In genomic region chr5:179875741-179876667, GRCh38 we compare ENCODE assay signal across 1 cellular context.
TF ChIP-seq lines count a peak whose summit lies in the region.

No MANE protein-coding gene starts in this region.

TF ChIP-seq in HepG2, 621 proteins besides CTCF, POLR2A, EP300 and RAD21:
- TF ChIP-seq NCOA1 (CRISPR knock-in tag; IDR thresholded peaks at IDR 0.05), result no peak
- TF ChIP-seq ZNF432 (CRISPR knock-in tag; IDR thresholded peaks at IDR 0.05; ENCODE audit: borderline replicate concordance), result no peak
- TF ChIP-seq KDM5A (IDR thresholded peaks at IDR 0.05; ENCODE audit: borderline replicate concordance, low read length), result no peak
- no peak for TF ChIP-seq ZNF431 (CRISPR knock-in tag; IDR thresholded peaks at IDR 0.05; ENCODE audit: borderline replicate concordance, low read depth)
- TF ChIP-seq ZSCAN30 (CRISPR knock-in tag; IDR thresholded peaks at IDR 0.05), result no peak
- no peak for TF ChIP-seq HOXA9 (CRISPR knock-in tag; IDR thresholded peaks at IDR 0.05; ENCODE audit: borderline replicate concordance)
- no peak for TF ChIP-seq SP1 (IDR thresholded peaks at IDR 0.05)
- no peak for TF ChIP-seq SP1 (CRISPR knock-in tag; IDR thresholded peaks at IDR 0.05)
- no peak for TF ChIP-seq JDP2 (CRISPR knock-in tag; IDR thresholded peaks at IDR 0.05; ENCODE audit: borderline replicate concordance)
- TF ChIP-seq SMARCC2 (IDR thresholded peaks at IDR 0.05), result no peak
- TF ChIP-seq KMT2B (CRISPR knock-in tag; IDR thresholded peaks at IDR 0.05), result no peak
- no peak for TF ChIP-seq NFIC (IDR thresholded peaks at IDR 0.05; ENCODE audit: low read length)
- TF ChIP-seq, protein P1, sequence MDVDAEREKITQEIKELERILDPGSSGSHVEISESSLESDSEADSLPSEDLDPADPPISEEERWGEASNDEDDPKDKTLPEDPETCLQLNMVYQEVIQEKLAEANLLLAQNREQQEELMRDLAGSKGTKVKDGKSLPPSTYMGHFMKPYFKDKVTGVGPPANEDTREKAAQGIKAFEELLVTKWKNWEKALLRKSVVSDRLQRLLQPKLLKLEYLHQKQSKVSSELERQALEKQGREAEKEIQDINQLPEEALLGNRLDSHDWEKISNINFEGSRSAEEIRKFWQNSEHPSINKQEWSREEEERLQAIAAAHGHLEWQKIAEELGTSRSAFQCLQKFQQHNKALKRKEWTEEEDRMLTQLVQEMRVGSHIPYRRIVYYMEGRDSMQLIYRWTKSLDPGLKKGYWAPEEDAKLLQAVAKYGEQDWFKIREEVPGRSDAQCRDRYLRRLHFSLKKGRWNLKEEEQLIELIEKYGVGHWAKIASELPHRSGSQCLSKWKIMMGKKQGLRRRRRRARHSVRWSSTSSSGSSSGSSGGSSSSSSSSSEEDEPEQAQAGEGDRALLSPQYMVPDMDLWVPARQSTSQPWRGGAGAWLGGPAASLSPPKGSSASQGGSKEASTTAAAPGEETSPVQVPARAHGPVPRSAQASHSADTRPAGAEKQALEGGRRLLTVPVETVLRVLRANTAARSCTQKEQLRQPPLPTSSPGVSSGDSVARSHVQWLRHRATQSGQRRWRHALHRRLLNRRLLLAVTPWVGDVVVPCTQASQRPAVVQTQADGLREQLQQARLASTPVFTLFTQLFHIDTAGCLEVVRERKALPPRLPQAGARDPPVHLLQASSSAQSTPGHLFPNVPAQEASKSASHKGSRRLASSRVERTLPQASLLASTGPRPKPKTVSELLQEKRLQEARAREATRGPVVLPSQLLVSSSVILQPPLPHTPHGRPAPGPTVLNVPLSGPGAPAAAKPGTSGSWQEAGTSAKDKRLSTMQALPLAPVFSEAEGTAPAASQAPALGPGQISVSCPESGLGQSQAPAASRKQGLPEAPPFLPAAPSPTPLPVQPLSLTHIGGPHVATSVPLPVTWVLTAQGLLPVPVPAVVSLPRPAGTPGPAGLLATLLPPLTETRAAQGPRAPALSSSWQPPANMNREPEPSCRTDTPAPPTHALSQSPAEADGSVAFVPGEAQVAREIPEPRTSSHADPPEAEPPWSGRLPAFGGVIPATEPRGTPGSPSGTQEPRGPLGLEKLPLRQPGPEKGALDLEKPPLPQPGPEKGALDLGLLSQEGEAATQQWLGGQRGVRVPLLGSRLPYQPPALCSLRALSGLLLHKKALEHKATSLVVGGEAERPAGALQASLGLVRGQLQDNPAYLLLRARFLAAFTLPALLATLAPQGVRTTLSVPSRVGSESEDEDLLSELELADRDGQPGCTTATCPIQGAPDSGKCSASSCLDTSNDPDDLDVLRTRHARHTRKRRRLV (CRISPR knock-in tag; IDR thresholded peaks at IDR 0.05), result no peak
- TF ChIP-seq MZF1 (CRISPR knock-in tag; IDR thresholded peaks at IDR 0.05; ENCODE audit: borderline replicate concordance), result no peak
- TF ChIP-seq, protein P2, sequence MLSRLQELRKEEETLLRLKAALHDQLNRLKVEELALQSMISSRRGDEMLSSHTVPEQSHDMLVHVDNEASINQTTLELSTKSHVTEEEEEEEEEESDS (CRISPR knock-in tag; IDR thresholded peaks at IDR 0.05; ENCODE audit: borderline replicate concordance), result no peak
- TF ChIP-seq, protein P3, sequence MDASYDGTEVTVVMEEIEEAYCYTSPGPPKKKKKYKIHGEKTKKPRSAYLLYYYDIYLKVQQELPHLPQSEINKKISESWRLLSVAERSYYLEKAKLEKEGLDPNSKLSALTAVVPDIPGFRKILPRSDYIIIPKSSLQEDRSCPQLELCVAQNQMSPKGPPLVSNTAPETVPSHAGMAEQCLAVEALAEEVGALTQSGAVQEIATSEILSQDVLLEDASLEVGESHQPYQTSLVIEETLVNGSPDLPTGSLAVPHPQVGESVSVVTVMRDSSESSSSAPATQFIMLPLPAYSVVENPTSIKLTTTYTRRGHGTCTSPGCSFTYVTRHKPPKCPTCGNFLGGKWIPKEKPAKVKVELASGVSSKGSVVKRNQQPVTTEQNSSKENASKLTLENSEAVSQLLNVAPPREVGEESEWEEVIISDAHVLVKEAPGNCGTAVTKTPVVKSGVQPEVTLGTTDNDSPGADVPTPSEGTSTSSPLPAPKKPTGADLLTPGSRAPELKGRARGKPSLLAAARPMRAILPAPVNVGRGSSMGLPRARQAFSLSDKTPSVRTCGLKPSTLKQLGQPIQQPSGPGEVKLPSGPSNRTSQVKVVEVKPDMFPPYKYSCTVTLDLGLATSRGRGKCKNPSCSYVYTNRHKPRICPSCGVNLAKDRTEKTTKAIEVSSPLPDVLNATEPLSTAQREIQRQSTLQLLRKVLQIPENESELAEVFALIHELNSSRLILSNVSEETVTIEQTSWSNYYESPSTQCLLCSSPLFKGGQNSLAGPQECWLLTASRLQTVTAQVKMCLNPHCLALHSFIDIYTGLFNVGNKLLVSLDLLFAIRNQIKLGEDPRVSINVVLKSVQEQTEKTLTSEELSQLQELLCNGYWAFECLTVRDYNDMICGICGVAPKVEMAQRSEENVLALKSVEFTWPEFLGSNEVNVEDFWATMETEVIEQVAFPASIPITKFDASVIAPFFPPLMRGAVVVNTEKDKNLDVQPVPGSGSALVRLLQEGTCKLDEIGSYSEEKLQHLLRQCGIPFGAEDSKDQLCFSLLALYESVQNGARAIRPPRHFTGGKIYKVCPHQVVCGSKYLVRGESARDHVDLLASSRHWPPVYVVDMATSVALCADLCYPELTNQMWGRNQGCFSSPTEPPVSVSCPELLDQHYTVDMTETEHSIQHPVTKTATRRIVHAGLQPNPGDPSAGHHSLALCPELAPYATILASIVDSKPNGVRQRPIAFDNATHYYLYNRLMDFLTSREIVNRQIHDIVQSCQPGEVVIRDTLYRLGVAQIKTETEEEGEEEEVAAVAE (CRISPR knock-in tag; IDR thresholded peaks at IDR 0.05; ENCODE audit: borderline replicate concordance), result no peak
- no peak for TF ChIP-seq HNRNPLL (IDR thresholded peaks at IDR 0.05; ENCODE audit: low read depth, low read length, poor library complexity, severe bottlenecking)
- no peak for TF ChIP-seq RXRA (CRISPR knock-in tag; IDR thresholded peaks at IDR 0.05)
- no peak for TF ChIP-seq AGO2 (optimal IDR thresholded peaks at IDR 0.05; ENCODE audit: low read depth, low read length)
- TF ChIP-seq HNRNPL (IDR thresholded peaks at IDR 0.05; ENCODE audit: low read depth, low read length), result no peak
- TF ChIP-seq NCOA2 (CRISPR knock-in tag; IDR thresholded peaks at IDR 0.05), result no peak
